20 cellular contexts compared by ENCODE assay signal in genomic region chr17:8793649-8794048, GRCh38. TPM values are rescaled to one million over a fixed set of nuclear protein-coding genes. Genes with fewer than 3 reads are reported as not detected.
"Had no signal": no experiment of that assay in that cellular context is flagged by ENCODE, and none has a peak within 500 bp of the region (broad histone marks: within the 10 kb centered on the region; RNA-seq: fewer than 3 reads in every experiment).

No MANE protein-coding gene starts in this region.

- H3K4me1 Mint-ChIP-seq: activated CD4-positive, alpha-beta T cell treated with anti-CD3 and anti-CD28 coated beads, Interleukin-2, amount 10 ng/mL, durations not matched to agents 7 days and 5 days had no signal

- FAIRE-seq: islet of Langerhans, TTC549 had no signal

- H3K27ac Mint-ChIP-seq: activated CD4-positive, alpha-beta T cell treated with anti-CD3 and anti-CD28 coated beads, Interleukin-2, amount 10 ng/mL, durations not matched to agents 7 days and 5 days; activated naive CD8-positive, alpha-beta T cell; activated T-cell treated with anti-CD3 and anti-CD28 coated beads, Interleukin-2, amount 50 U/mL, for 72 hours; naive thymus-derived CD4-positive, alpha-beta T cell had no signal

- DNase-seq: activated CD4-positive, alpha-beta T cell treated with anti-CD3 and anti-CD28 coated beads, Interleukin-2, amount 10 ng/mL, durations not matched to agents 7 days and 5 days; activated CD8-positive, alpha-beta memory T cell treated with anti-CD3 and anti-CD28 coated beads, Interleukin-2, amount 50 U/mL, for 48 hours; activated gamma-delta T cell treated with Interleukin-2 at 50 U/mL for 16 hours; activated T-cell treated with anti-CD3 and anti-CD28 coated beads, Interleukin-2, amount 50 U/mL, for 72 hours; amniotic stem cell; left colon; mucosa of descending colon; naive thymus-derived CD4-positive, alpha-beta T cell; psoas muscle; right lobe of liver; T-helper 2 cell; upper lobe of right lung had no signal

- H3K4me1 ChIP-seq: psoas muscle, right lobe of liver had no signal

- H3K4me3 ChIP-seq: lung, mucosa of descending colon, psoas muscle, right lobe of liver, smooth muscle cell, thoracic aorta, upper lobe of right lung had no signal

- H3K27ac ChIP-seq: psoas muscle, right lobe of liver, thoracic aorta, upper lobe of right lung had no signal

- H3K27me3 Mint-ChIP-seq: activated naive CD8-positive, alpha-beta T cell had no signal

- ATAC-seq: activated T-cell treated with anti-CD3 and anti-CD28 coated beads, Interleukin-2, amount 50 U/mL, for 72 hours; left colon; mucosa of descending colon; naive thymus-derived CD4-positive, alpha-beta T cell; psoas muscle; upper lobe of right lung had no signal

- H3K36me3 ChIP-seq: right lobe of liver, thoracic aorta, upper lobe of right lung had no signal

- H3K9me3 ChIP-seq: right lobe of liver, thoracic aorta, upper lobe of right lung had no signal

- H3K4me3 Mint-ChIP-seq: activated CD4-positive, alpha-beta T cell treated with anti-CD3 and anti-CD28 coated beads, Interleukin-2, amount 10 ng/mL, durations not matched to agents 7 days and 5 days; activated naive CD8-positive, alpha-beta T cell; activated T-cell treated with anti-CD3 and anti-CD28 coated beads, Interleukin-2, amount 50 U/mL, for 72 hours; naive thymus-derived CD4-positive, alpha-beta T cell had no signal

- H3K4me2 ChIP-seq: smooth muscle cell had no signal

- H3K27me3 ChIP-seq: right lobe of liver had no signal

RNA-seq across cellular contexts. Expression of gene MFSD6L, which starts 5.5 kb away (rescaled TPM):
- total RNA-seq: cardiac septum, psoas muscle, right lobe of liver had no signal
- polyA plus RNA-seq: naive thymus-derived CD4-positive, alpha-beta T cell; psoas muscle; smooth muscle cell had no signal

RNA-seq across cellular contexts. Expression of gene SPDYE4, which starts 35.3 kb away (rescaled TPM):
- total RNA-seq: activated CD4-positive, alpha-beta T cell treated with anti-CD3 and anti-CD28 coated beads, Interleukin-2, amount 10 ng/mL, durations not matched to agents 7 days and 5 days; activated T-cell treated with anti-CD3 and anti-CD28 coated beads, Interleukin-2, amount 50 U/mL, for 72 hours; cardiac septum; left colon; lung; mucosa of descending colon; psoas muscle; right lobe of liver; smooth muscle cell; thoracic aorta; upper lobe of right lung had no signal
- polyA plus RNA-seq: esophagus; lung; naive thymus-derived CD4-positive, alpha-beta T cell; psoas muscle; smooth muscle cell had no signal

RNA-seq across cellular contexts. Expression of gene CCDC42, which starts 49.0 kb away (rescaled TPM):
- total RNA-seq: cardiac septum, left colon, mucosa of descending colon, psoas muscle, right lobe of liver, smooth muscle cell, thoracic aorta, upper lobe of right lung had no signal
- polyA plus RNA-seq: esophagus; naive thymus-derived CD4-positive, alpha-beta T cell; psoas muscle had no signal
